In genomic region chr9:16825971-16826370, GRCh38 we compare ENCODE assay signal across 11 cellular contexts. TPM values are rescaled to one million over a fixed set of nuclear protein-coding genes. Genes with fewer than 3 reads are reported as not detected.
DNase-seq lines count a peak whose midpoint lies in the region; ATAC-seq and TF ChIP-seq lines count a peak whose summit lies in the region.
"Had no signal": no experiment of that assay in that cellular context is flagged by ENCODE, and none has a peak within 500 bp of the region (broad histone marks: within the 10 kb centered on the region; RNA-seq: fewer than 3 reads in every experiment).

No MANE protein-coding gene starts in this region.

- peak; percentile 90 for DNase-seq in EL
- peak; percentile 79 to 86 for DNase-seq in SJCRH30
- DNase-seq in fibroblast of mammary gland (ENCODE audit: low read depth): peak; percentile 92
- peak; percentile 74 for DNase-seq in osteoblast (ENCODE audit: insufficient read length, low spot score, missing footprints)
- no peak for DNase-seq in spleen
- no peak for DNase-seq in foreskin melanocyte
- no peak for DNase-seq in KBM-7
- DNase-seq: activated B cell treated with CpG ODN at 0.5 μM for 24 hours had no signal

- intact Hi-C loops in spleen (cut with DNase I; ENCODE audit: low total_unique reads): no loop called here

- no peaks in the 10 kb centered on the region for H4K20me1 ChIP-seq in osteoblast (ENCODE audit: insufficient read depth, low read length)

- in situ Hi-C loops in KBM-7 (cut with MboI; ENCODE audit: low pct_unique_long_range_greater_than_20kb, low sequenced_read_pairs): no loop called here

- no peak for TF ChIP-seq CTCF in fibroblast of mammary gland (conservative IDR thresholded peaks at IDR 0.05; ENCODE audit: control insufficient read depth, insufficient read depth, low read depth, low read length)
- no peak for TF ChIP-seq CTCF in osteoblast (IDR thresholded peaks at IDR 0.05; ENCODE audit: extremely low read depth, low read depth, low read length)
- no peak for TF ChIP-seq CTCF in spleen (IDR thresholded peaks at IDR 0.05 in 8 of 11, conservative IDR thresholded peaks at IDR 0.05 in 3 of 11)

- ATAC-seq in GM18858 (IDR thresholded peaks at IDR 0.05; ENCODE audit: unreplicated experiment): no peak

- H2AFZ ChIP-seq in osteoblast (ENCODE audit: low read length): no peak overlapping the region

- H3K4me3 ChIP-seq in SJCRH30 (peak overlapping the region; percentile 24), fibroblast of mammary gland (ENCODE audit: control insufficient read depth, low read depth, low read length) (peak overlapping the region; percentile 4), osteoblast (ENCODE audit: insufficient read depth, low read length) (peak overlapping the region; percentile 2), spleen (no peak overlapping the region)

- H3K36me3 ChIP-seq in SJCRH30 (no peaks in the 10 kb centered on the region), osteoblast (ENCODE audit: insufficient read depth, low read length) (no peaks in the 10 kb centered on the region), spleen (no peaks in the 10 kb centered on the region)

- peaks cover 36% of the 10 kb centered on the region for H3K4me1 ChIP-seq in SJCRH30
- H3K4me1 ChIP-seq in osteoblast (ENCODE audit: insufficient read depth, low read length): peaks cover 58% of the 10 kb centered on the region
- H3K4me1 ChIP-seq in spleen: peaks cover 0 to 6% (median 0%) of the 10 kb centered on the region in 6 donors

- peaks cover 84% of the 10 kb centered on the region for H3K79me2 ChIP-seq in osteoblast (ENCODE audit: insufficient read depth, low read length)

- TF ChIP-seq POLR2A in spleen (IDR thresholded peaks at IDR 0.05): no peak

- peak overlapping the region; percentile 65 for H3K4me2 ChIP-seq in osteoblast (ENCODE audit: insufficient read depth, low read length)

- H3K9me3 ChIP-seq in SJCRH30 (replicated peaks) (no peaks in the 10 kb centered on the region), osteoblast (ENCODE audit: low read depth, low read length) (no peaks in the 10 kb centered on the region), spleen (peaks cover 0 to 4% (median 0%) of the 10 kb centered on the region in 8 donors)

- H3K27me3 ChIP-seq in SJCRH30 (no peaks in the 10 kb centered on the region), osteoblast (ENCODE audit: insufficient read depth, low read length) (no peaks in the 10 kb centered on the region), spleen (replicated peaks in 1 of 7) (peaks cover 0 to 21% (median 4%) of the 10 kb centered on the region in 7 donors)

- peak overlapping the region; percentile 67 for H3K27ac ChIP-seq in SJCRH30
- peak overlapping the region; percentile 72 for H3K27ac ChIP-seq in osteoblast (ENCODE audit: low read depth, low read length)
- no peak overlapping the region for H3K27ac ChIP-seq in spleen

- 69 to 94% (median 79%) methylated on average over 3 of the region's 3 CpGs for WGBS in spleen, 5 donors

RNA-seq across cellular contexts. Expression of gene BNC2, which starts 44.5 kb away (rescaled TPM):
- 13.1 and 16.1 TPM in 2 replicates for total RNA-seq in SJCRH30 (2014; rRNA removed; shearing (Covaris generic))
- total RNA-seq in osteoblast: 51.3 and 53.9 TPM in 2 replicates
- total RNA-seq in spleen: 1 to 10 TPM in 5 of 7 donors, under 1 TPM in 2; 0.34 to 4.3 (median 2.6) TPM
- polyA plus RNA-seq in spleen: under 1 TPM; 0.07 to 0.58 (median 0.30) TPM
- total RNA-seq: activated B cell treated with CpG ODN at 0.5 μM for 24 hours; activated T-helper 2 cell treated with anti-CD3 and anti-CD28 coated beads, Interferon-gamma antibody, Interleukin-2, Interleukin-4, amounts not matched to agents 10 μg/mL and 5 μg/mL and 100 μg/mL, durations not matched to agents 14 hours and 24 hours and 36 hours had no signal
- polyA plus RNA-seq: IgD-negative memory B cell had no signal

Comparison
In these comparisons a context has a peak if more than half of its experiments do, and no peak if none do; other contexts are left out.
1. DNase-seq: peak in EL (single experiment), SJCRH30 (2 of 2), fibroblast of mammary gland (single experiment) and osteoblast (single experiment); none in spleen (single experiment), foreskin melanocyte (single experiment) and KBM-7 (single experiment).
2. H3K27ac ChIP-seq: peak in SJCRH30 (single experiment) and osteoblast (single experiment); none in spleen (0 of 8).
3. H3K4me3 ChIP-seq: peak in SJCRH30 (single experiment), fibroblast of mammary gland (single experiment) and osteoblast (single experiment); none in spleen (0 of 8).